9 cellular contexts compared by ENCODE assay signal in the genomic region with DNA sequence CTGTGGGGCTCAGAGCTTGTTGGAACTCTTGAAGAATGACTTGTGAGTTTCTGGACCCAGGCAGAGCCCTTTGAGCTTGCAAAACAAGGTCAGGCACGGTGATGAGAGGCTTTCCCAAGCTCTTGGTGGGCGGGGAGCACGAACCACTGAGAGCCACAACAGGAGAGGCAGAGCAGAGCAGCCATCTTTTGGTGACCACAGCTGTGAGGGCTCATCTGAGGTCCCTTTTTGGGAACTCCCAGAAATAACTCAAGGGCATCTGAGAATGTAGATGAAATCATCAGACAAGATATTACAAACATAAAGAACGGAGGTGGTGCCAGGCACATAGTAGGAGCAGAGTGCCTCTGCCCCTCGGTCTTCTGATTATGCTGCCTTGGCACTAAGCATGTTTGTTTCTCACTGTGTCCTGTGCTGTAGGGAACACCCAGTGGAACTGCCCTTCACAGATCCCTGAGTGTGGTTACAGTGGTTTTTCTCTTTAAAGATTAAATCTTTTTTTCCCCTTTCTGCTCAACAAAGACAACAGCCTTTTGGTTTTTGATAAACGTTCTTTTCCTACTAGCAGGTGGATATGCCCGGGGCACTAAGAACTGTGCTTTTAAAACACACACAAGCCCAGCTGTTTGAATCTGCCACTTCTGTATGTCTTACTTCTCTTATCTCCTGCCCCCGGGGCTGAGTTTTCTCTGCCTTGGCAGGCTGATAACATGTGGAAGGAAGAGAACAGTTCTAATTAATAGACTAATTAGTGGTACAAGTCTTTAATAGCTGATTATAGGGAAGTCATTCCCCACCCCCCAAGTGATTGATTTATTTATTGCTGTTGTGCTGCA. TPM values are rescaled to one million over a fixed set of nuclear protein-coding genes. Genes with fewer than 3 reads are reported as not detected.
A peak's percentile ranks its signal among the peaks of the same experiment; 100 is the strongest.
DNase-seq lines count a peak whose midpoint lies in the region; ATAC-seq and TF ChIP-seq lines count a peak whose summit lies in the region.
"Had no signal": no experiment of that assay in that cellular context is flagged by ENCODE, and none has a peak within 500 bp of the region (broad histone marks: within the 10 kb centered on the region; RNA-seq: fewer than 3 reads in every experiment).

No MANE protein-coding gene starts in this region.

- H3K4me3 Mint-ChIP-seq in CD8-positive, alpha-beta memory T cell = peak overlapping the region; percentile 62 to 82 (median 76)
- H3K4me3 Mint-ChIP-seq in activated CD8-positive, alpha-beta T cell treated with anti-CD3 and anti-CD28 coated beads, Interleukin-2, amount 10 ng/mL, durations not matched to agents 7 days and 5 days = peak overlapping the region; percentile 56

- H3K9me3 ChIP-seq in CD8-positive, alpha-beta memory T cell (ENCODE audit: low read length) = no peaks in the 10 kb centered on the region
- H3K9me3 ChIP-seq in lower lobe of right lung = no peaks in the 10 kb centered on the region

- no peak for TF ChIP-seq CTCF in lower lobe of right lung (IDR thresholded peaks at IDR 0.05)

- H3K36me3 ChIP-seq in CD8-positive, alpha-beta memory T cell (ENCODE audit: insufficient read depth, low read length) = no peaks in the 10 kb centered on the region
- H3K36me3 ChIP-seq in lower lobe of right lung = no peaks in the 10 kb centered on the region
- H3K36me3 ChIP-seq: cardiac muscle cell had no signal

- peaks cover 53% of the 10 kb centered on the region for H3K4me1 ChIP-seq in CD8-positive, alpha-beta memory T cell (ENCODE audit: insufficient read depth, low read length)
- peaks cover 48% of the 10 kb centered on the region for H3K4me1 ChIP-seq in lower lobe of right lung

- intact Hi-C loops in lower lobe of right lung (cut with DNase I) (no loop called here), posterior cingulate gyrus (cut with DNase I) (no loop called here)

- H3K27me3 ChIP-seq in CD8-positive, alpha-beta memory T cell (ENCODE audit: insufficient read depth, low read length, poor library complexity, severe bottlenecking) = no peaks in the 10 kb centered on the region
- H3K27me3 ChIP-seq in lower lobe of right lung (ENCODE audit: low read depth) = no peaks in the 10 kb centered on the region

- H3K4me3 ChIP-seq in CD8-positive, alpha-beta memory T cell (ENCODE audit: low read length) = peak overlapping the region; percentile 46
- H3K4me3 ChIP-seq in lower lobe of right lung = no peak overlapping the region
- H3K4me3 ChIP-seq: cardiac muscle cell had no signal

- peaks cover 0 to 5% (median 0%) of the 10 kb centered on the region in 3 donors for H3K36me3 Mint-ChIP-seq in CD8-positive, alpha-beta memory T cell
- H3K36me3 Mint-ChIP-seq in activated CD8-positive, alpha-beta T cell treated with anti-CD3 and anti-CD28 coated beads, Interleukin-2, amount 10 ng/mL, durations not matched to agents 7 days and 5 days (ENCODE audit: low read depth) = peaks cover 2% of the 10 kb centered on the region

- no peaks in the 10 kb centered on the region for H3K27me3 Mint-ChIP-seq in CD8-positive, alpha-beta memory T cell
- no peaks in the 10 kb centered on the region for H3K27me3 Mint-ChIP-seq in activated CD8-positive, alpha-beta T cell treated with anti-CD3 and anti-CD28 coated beads, Interleukin-2, amount 10 ng/mL, durations not matched to agents 7 days and 5 days (ENCODE audit: low read depth)

- no peaks in the 10 kb centered on the region for H3K9me3 Mint-ChIP-seq in CD8-positive, alpha-beta memory T cell
- H3K9me3 Mint-ChIP-seq in activated CD8-positive, alpha-beta T cell treated with anti-CD3 and anti-CD28 coated beads, Interleukin-2, amount 10 ng/mL, durations not matched to agents 7 days and 5 days (ENCODE audit: insufficient read depth) = no peaks in the 10 kb centered on the region

- DNase-seq in CD8-positive, alpha-beta memory T cell = peak in 2 of 5 donors; percentile 29 to 57
- DNase-seq in Kasumi-1 (lab: John Stamatoyannopoulos, UW) = peak; percentile 34 to 53
- peak; percentile 58 for DNase-seq in activated CD8-positive, alpha-beta T cell treated with anti-CD3 and anti-CD28 coated beads, Interleukin-2, amount 10 ng/mL, durations not matched to agents 7 days and 5 days
- peak; percentile 60 for DNase-seq in lower lobe of right lung
- no peak for DNase-seq in NCI-H345 (lab: John Stamatoyannopoulos, UW)
- DNase-seq in posterior cingulate gyrus = no peak

- peak overlapping the region; percentile 84 to 97 (median 90) for H3K27ac Mint-ChIP-seq in CD8-positive, alpha-beta memory T cell
- peak overlapping the region; percentile 86 for H3K27ac Mint-ChIP-seq in activated CD8-positive, alpha-beta T cell treated with anti-CD3 and anti-CD28 coated beads, Interleukin-2, amount 10 ng/mL, durations not matched to agents 7 days and 5 days

- ATAC-seq in activated CD8-positive, alpha-beta T cell treated with anti-CD3 and anti-CD28 coated beads, Interleukin-2, amount 10 ng/mL, durations not matched to agents 7 days and 5 days = peak; percentile 54
- ATAC-seq in lower lobe of right lung (no peak), GM21786 (IDR thresholded peaks at IDR 0.05; ENCODE audit: unreplicated experiment) (no peak), HG03095 (IDR thresholded peaks at IDR 0.05; ENCODE audit: unreplicated experiment) (no peak)

- H3K4me1 Mint-ChIP-seq in CD8-positive, alpha-beta memory T cell = peaks cover 53 to 74% (median 55%) of the 10 kb centered on the region in 3 donors
- H3K4me1 Mint-ChIP-seq in activated CD8-positive, alpha-beta T cell treated with anti-CD3 and anti-CD28 coated beads, Interleukin-2, amount 10 ng/mL, durations not matched to agents 7 days and 5 days (ENCODE audit: low read depth) = peaks cover 63% of the 10 kb centered on the region

- CTCF ChIA-PET in CD8-positive, alpha-beta memory T cell (lab: Charles Lee) = interaction anchor here (1.3 to 19.7 kb wide), 7 partner anchors 8 to 90 kb away, joined by 3 to 435 read pairs (median 13); no protein-coding TSS in a partner anchor
- CTCF ChIA-PET in activated CD8-positive, alpha-beta T cell treated with anti-CD3 and anti-CD28 coated beads, Interleukin-2, amount 10 ng/mL, durations not matched to agents 7 days and 5 days (lab: Charles Lee) = interaction anchor here (0.6 to 20.0 kb wide), 14 partner anchors 11 to 125 kb away, joined by 3 to 656 read pairs (median 4); no protein-coding TSS in a partner anchor

- POLR2A ChIA-PET in CD8-positive, alpha-beta memory T cell (lab: Charles Lee) = interaction anchor here (0.6 to 2.8 kb wide), 5 partner anchors 12 to 552 kb away, joined by 3 to 8 read pairs (median 5); partner anchors contain the start of gene CD55
- POLR2A ChIA-PET in activated CD8-positive, alpha-beta T cell treated with anti-CD3 and anti-CD28 coated beads, Interleukin-2, amount 10 ng/mL, durations not matched to agents 7 days and 5 days (lab: Charles Lee) = interaction anchor here (0.8 to 1.5 kb wide), 5 partner anchors 9 to 48 kb away, joined by 3 to 8 read pairs (median 4); no protein-coding TSS in a partner anchor

- no peak overlapping the region for H3K27ac ChIP-seq in CD8-positive, alpha-beta memory T cell (ENCODE audit: low read depth, low read length)
- peak overlapping the region; percentile 5 for H3K27ac ChIP-seq in lower lobe of right lung
- H3K27ac ChIP-seq: cardiac muscle cell had no signal

RNA-seq across cellular contexts. Expression of gene CD34, which starts 37.7 kb away (rescaled TPM):
- not detected for total RNA-seq in CD8-positive, alpha-beta memory T cell
- polyA plus RNA-seq in CD8-positive, alpha-beta memory T cell = not detected
- total RNA-seq in activated CD8-positive, alpha-beta T cell treated with anti-CD3 and anti-CD28 coated beads, Interleukin-2, amount 10 ng/mL, durations not matched to agents 7 days and 5 days = not detected
- total RNA-seq in lower lobe of right lung = 44.6 TPM

Comparison
In these comparisons a context has a peak if more than half of its experiments do, and no peak if none do; other contexts are left out.
1. DNase-seq: peak in Kasumi-1 (2 of 2), activated CD8-positive, alpha-beta T cell treated with anti-CD3 and anti-CD28 coated beads, Interleukin-2, amount 10 ng/mL, durations not matched to agents 7 days and 5 days (single experiment) and lower lobe of right lung (single experiment); none in NCI-H345 (single experiment) and posterior cingulate gyrus (0 of 10).
2. RNA of gene CD34, which starts 37.7 kb away (total RNA-seq): 44.6 TPM in lower lobe of right lung (single experiment); not detected in CD8-positive, alpha-beta memory T cell and not detected in activated CD8-positive, alpha-beta T cell treated with anti-CD3 and anti-CD28 coated beads, Interleukin-2, amount 10 ng/mL, durations not matched to agents 7 days and 5 days; every median in the first group is over 10 times any median in the second.